Comparison of ENCODE assay signal across 8 cellular contexts in the genomic region with DNA sequence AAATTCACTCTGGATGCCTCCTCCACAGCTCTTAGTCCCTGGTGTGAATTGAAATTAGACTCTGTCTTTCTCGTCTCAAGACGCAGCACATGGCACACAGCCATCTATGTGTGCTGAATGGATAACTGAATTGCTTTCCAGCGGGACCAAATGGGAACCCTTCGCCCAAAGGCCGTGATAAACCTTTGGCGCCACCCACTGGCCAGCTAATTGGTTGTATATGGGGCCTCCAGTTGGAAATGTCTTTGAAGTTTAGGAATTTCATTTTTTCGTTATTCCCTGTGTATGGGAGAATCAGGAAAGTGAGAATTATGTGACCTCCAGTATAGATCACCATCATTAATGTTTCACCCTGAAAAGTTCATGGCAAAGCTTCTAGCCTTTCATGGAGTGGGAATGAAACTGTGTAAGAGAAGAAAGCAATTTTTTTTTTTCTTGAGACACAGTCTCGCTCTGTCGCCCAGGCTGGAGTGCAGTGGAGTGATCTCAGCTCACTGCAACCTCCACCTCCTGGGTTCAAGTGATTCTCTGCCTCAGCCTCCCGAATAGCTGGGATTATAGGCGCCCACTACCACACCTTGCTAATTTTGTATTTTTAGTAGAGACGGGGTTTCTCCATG. TPM values are rescaled to one million over a fixed set of nuclear protein-coding genes. Genes with fewer than 3 reads are reported as not detected.
DNase-seq lines count a peak whose midpoint lies in the region; ATAC-seq and TF ChIP-seq lines count a peak whose summit lies in the region.

No MANE protein-coding gene starts in this region.

- no peak overlapping the region for H3K4me3 ChIP-seq in spleen

- H3K27me3 ChIP-seq in spleen (replicated peaks in 1 of 7): no peaks in the 10 kb centered on the region

- no peak overlapping the region for H3K27ac ChIP-seq in spleen

- H3K4me1 Mint-ChIP-seq in MCF 10A (ENCODE audit: insufficient read depth, unreplicated experiment): peaks cover 18% of the 10 kb centered on the region

- H3K4me3 Mint-ChIP-seq in MCF 10A (ENCODE audit: unreplicated experiment): no peak overlapping the region

- peak; percentile 87 for TF ChIP-seq CTCF in MCF 10A (IDR thresholded peaks at IDR 0.05; ENCODE audit: unreplicated experiment)
- TF ChIP-seq CTCF in spleen (IDR thresholded peaks at IDR 0.05 in 8 of 11, conservative IDR thresholded peaks at IDR 0.05 in 3 of 11): peak; percentile 57 to 84 (median 80)

- ATAC-seq in GM19351 (IDR thresholded peaks at IDR 0.05; ENCODE audit: unreplicated experiment): no peak

- no peaks in the 10 kb centered on the region for H3K27me3 Mint-ChIP-seq in MCF 10A (ENCODE audit: insufficient read depth, unreplicated experiment)

- no peaks in the 10 kb centered on the region for H3K9me3 ChIP-seq in spleen

- BruUV-seq in MCF 10A (replicated peaks; lab: Mats Ljungman, UMichigan): no TSS peak

- 36 to 50% (median 38%) methylated on average over 9 to 12 of the region's 12 CpGs for WGBS in spleen, 5 donors

- CTCF ChIA-PET in MCF 10A (lab: Yijun Ruan, JAX): interaction anchor here (0.5 to 5.8 kb wide), 34 partner anchors 8 to 1903 kb away, joined by 3 to 45 read pairs (median 4); no protein-coding TSS in a partner anchor

- intact Hi-C loops in MCF 10A (cut with micrococcal nuclease): loop anchor here (1.0 to 2.0 kb wide), 5 partner anchors 33 to 389 kb away; no protein-coding TSS in a partner anchor
- intact Hi-C loops in spleen (cut with DNase I; ENCODE audit: low total_unique reads): loop anchor here (10.0 kb wide), 1 partner anchor 218 kb away; a partner anchor contains a TSS

- POLR2A ChIA-PET in MCF 10A (lab: Yijun Ruan, JAX): interaction anchor here (0.8 to 1.5 kb wide), 4 partner anchors 9 to 33 kb away, joined by 3 to 6 read pairs (median 4); no protein-coding TSS in a partner anchor

- no peaks in the 10 kb centered on the region for H3K36me3 Mint-ChIP-seq in MCF 10A (ENCODE audit: insufficient read depth, unreplicated experiment)

- H3K4me1 ChIP-seq in spleen: peaks cover 0 to 8% (median 6%) of the 10 kb centered on the region in 6 donors

- no peaks in the 10 kb centered on the region for H3K36me3 ChIP-seq in spleen

- DNase-seq in DMS 273 (lab: John Stamatoyannopoulos, UW; ENCODE audit: unreplicated experiment) (peak; percentile 91), DMS 273 treated with DMSO at 0.1 percent for 48 hours (lab: John Stamatoyannopoulos, UW) (no peak), NCI-H2029 treated with DMSO at 0.1 percent for 48 hours (lab: John Stamatoyannopoulos, UW) (peak; percentile 31), UCSD-AML1 (lab: John Stamatoyannopoulos, UW; ENCODE audit: unreplicated experiment) (peak; percentile 76), MCF 10A (ENCODE audit: unreplicated experiment) (peak; percentile 89), iPS-NIHi7 (ENCODE audit: extremely low spot score) (peak; percentile 76), spleen (peak; percentile 90)

- TF ChIP-seq POLR2A in spleen (IDR thresholded peaks at IDR 0.05): no peak

- H3K9me3 Mint-ChIP-seq in MCF 10A (ENCODE audit: unreplicated experiment): no peaks in the 10 kb centered on the region

- no peak overlapping the region for H3K27ac Mint-ChIP-seq in MCF 10A (ENCODE audit: low read depth, unreplicated experiment)

RNA-seq across cellular contexts. Expression of a gene that starts 9.8 kb away (rescaled TPM):
- total RNA-seq in MCF 10A (2022) (277 and 296 TPM in 2 replicates), spleen (100 to 1,000 TPM; 162 to 395 (median 240) TPM)
- polyA plus RNA-seq in spleen: 100 to 1,000 TPM in 2 of 3 donors, 10 to 100 TPM in 1; 98.3 to 178 (median 139) TPM

RNA-seq across cellular contexts. Expression of a gene that starts 43.0 kb away (rescaled TPM):
- 23.8 and 24.8 TPM in 2 replicates for total RNA-seq in MCF 10A (2022)
- total RNA-seq in spleen: 10 to 100 TPM; 25.8 to 40.8 (median 30.1) TPM
- polyA plus RNA-seq in spleen: 10 to 100 TPM in 1 of 3 donors, 1 to 10 TPM in 2; 8.7 to 11.1 (median 8.7) TPM
